Comparison of ENCODE assay signal across 9 cellular contexts in the genomic region with DNA sequence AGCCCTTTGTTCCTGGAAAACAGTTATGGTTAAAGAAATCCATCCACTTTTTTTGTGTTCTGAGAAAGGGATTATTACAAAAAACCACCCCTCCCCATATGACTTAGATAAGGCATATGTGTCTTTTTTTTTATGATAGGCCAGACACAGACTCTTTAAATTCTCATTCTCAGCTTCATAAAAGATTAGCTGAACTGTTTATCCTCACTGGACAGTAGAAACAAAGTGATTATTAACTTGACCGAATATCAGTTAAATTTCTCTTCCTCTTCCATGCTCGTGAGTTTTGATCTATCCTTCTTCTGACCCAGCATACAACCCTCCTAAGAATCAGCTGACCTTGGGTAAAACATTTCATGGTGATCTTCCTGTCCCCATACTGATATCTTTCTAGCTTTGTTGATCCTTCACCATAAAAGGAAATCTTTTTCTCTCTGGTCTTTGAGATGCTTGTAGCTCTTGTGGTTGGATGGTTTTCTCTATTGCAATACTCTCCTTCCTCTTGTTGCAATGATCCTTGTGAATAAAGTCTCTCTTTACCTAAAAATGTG. TPM values are rescaled to one million over a fixed set of nuclear protein-coding genes. Genes with fewer than 3 reads are reported as not detected.
DNase-seq lines count a peak whose midpoint lies in the region; ATAC-seq lines count a peak whose summit lies in the region.
"Had no signal": no experiment of that assay in that cellular context is flagged by ENCODE, and none has a peak within 500 bp of the region (broad histone marks: within the 10 kb centered on the region; RNA-seq: fewer than 3 reads in every experiment).

No MANE protein-coding gene starts in this region.

- DNase-seq in left ventricle myocardium superior = no peak
- DNase-seq in DMS 273 treated with DMSO at 0.1 percent for 48 hours (lab: John Stamatoyannopoulos, UW) = no peak
- no peak for DNase-seq in islet precursor cell
- no peak for DNase-seq in NCI-H446 (lab: John Stamatoyannopoulos, UW)
- no peak for DNase-seq in cerebellum (ENCODE audit: low spot score)
- DNase-seq: NCI-H146 had no signal

- H3K9ac ChIP-seq in BLaER1 treated with 17β-estradiol and CSF1 and Interleukin-3, amounts not matched to agents 10 nM and 100 nM = peak overlapping the region in 9 of 11 experiments; percentile 56 to 71 (median 67); a peak in 12 of 22 replicates

- H3K4me3 ChIP-seq in BLaER1 treated with 17β-estradiol and CSF1 and Interleukin-3, amounts not matched to agents 10 nM and 100 nM = peak overlapping the region in 9 of 10 experiments; percentile 35 to 64 (median 48); a peak in 16 of 20 replicates

- H3K4me2 ChIP-seq in BLaER1 treated with 17β-estradiol and CSF1 and Interleukin-3, amounts not matched to agents 10 nM and 100 nM = peak overlapping the region; percentile 72 to 90 (median 82)

- peaks cover 19 to 49% (median 26%) of the 10 kb centered on the region in 10 experiments for H3K4me1 ChIP-seq in BLaER1 treated with 17β-estradiol and CSF1 and Interleukin-3, amounts not matched to agents 10 nM and 100 nM

- H3K9me3 ChIP-seq in BLaER1 treated with 17β-estradiol and CSF1 and Interleukin-3, amounts not matched to agents 10 nM and 100 nM (replicated peaks in 1 of 11) = peaks cover 0 to 11% (median 0%) of the 10 kb centered on the region in 11 experiments; a peak in 6 of 22 replicates

- no peaks in the 10 kb centered on the region for H3K36me3 ChIP-seq in BLaER1 treated with 17β-estradiol and CSF1 and Interleukin-3, amounts not matched to agents 10 nM and 100 nM

- no peaks in the 10 kb centered on the region for H4K20me1 ChIP-seq in BLaER1 treated with 17β-estradiol and CSF1 and Interleukin-3, amounts not matched to agents 10 nM and 100 nM

- ATAC-seq in GM19043 (IDR thresholded peaks at IDR 0.05; ENCODE audit: low read depth, unreplicated experiment) = peak; percentile 73
- peak; percentile 55 for ATAC-seq in HG03175 (IDR thresholded peaks at IDR 0.05; ENCODE audit: unreplicated experiment)
- peak; percentile 31 for ATAC-seq in left ventricle myocardium superior

- intact Hi-C loops in left ventricle myocardium superior (cut with micrococcal nuclease) = no loop called here

- H3K27ac ChIP-seq in BLaER1 treated with 17β-estradiol and CSF1 and Interleukin-3, amounts not matched to agents 10 nM and 100 nM = peak overlapping the region; percentile 62 to 83 (median 78); a peak in 21 of 22 replicates

- H3K27me3 ChIP-seq in BLaER1 treated with 17β-estradiol and CSF1 and Interleukin-3, amounts not matched to agents 10 nM and 100 nM = no peaks in the 10 kb centered on the region

RNA-seq across cellular contexts. Expression of gene OR2AG2, which starts 26.2 kb away (rescaled TPM):
- total RNA-seq in left ventricle myocardium superior (not detected), cerebellum (2.3 TPM)

RNA-seq across cellular contexts. Expression of gene OR2AG1, which starts 37.3 kb away (rescaled TPM):
- total RNA-seq in left ventricle myocardium superior (not detected), cerebellum (not detected)

RNA-seq across cellular contexts. Expression of gene OR6A2, which starts 53.9 kb away (rescaled TPM):
- not detected for total RNA-seq in left ventricle myocardium superior
- 3.1 TPM for total RNA-seq in cerebellum
